8 cellular contexts compared by ENCODE assay signal in genomic region chr6:17015551-17016381, GRCh38.
DNase-seq lines count a peak whose midpoint lies in the region; ATAC-seq lines count a peak whose summit lies in the region.

No MANE protein-coding gene starts in this region.

- in situ Hi-C loops in GM23248 (cut with MboI): no loop called here

- H3K4me3 ChIP-seq in GM23248 (no peak overlapping the region), skin epidermis (peak overlapping the region; percentile 27 to 39 (median 35))

- no peaks in the 10 kb centered on the region for H4K20me1 ChIP-seq in GM23248 (ENCODE audit: insufficient read depth)

- H3K27ac ChIP-seq in GM23248 (peak overlapping the region; percentile 41), skin epidermis (peak overlapping the region in 9 of 21 experiments; percentile 1 to 66 (median 38))

- H3F3A ChIP-seq in GM23248 (ENCODE audit: insufficient read depth): peaks cover 24% of the 10 kb centered on the region

- H3K4me1 ChIP-seq in GM23248 (ENCODE audit: insufficient read depth): peaks cover 26% of the 10 kb centered on the region

- H3K9me2 ChIP-seq in GM23248 (ENCODE audit: insufficient read depth): no peaks in the 10 kb centered on the region

- H3K4me2 ChIP-seq in GM23248 (ENCODE audit: unreplicated experiment): no peak overlapping the region

- DNase-seq in GM23248 (no peak), activated T-helper 1 cell treated with Interleukin-2 at 50 U/mL for 16 hours (ENCODE audit: low read depth) (peak; percentile 26), left ventricle myocardium superior (peak; percentile 50), glomerular visceral epithelial cell (ENCODE audit: extremely low spot score) (no peak), hippocampal formation (lab: John Stamatoyannopoulos, UW) (no peak)

- 37 to 39% methylated on average over 34 to 41 of the region's 51 CpGs for WGBS in GM23248 (ENCODE audit: low coverage in 1 of 2, low lambda C conversion rate in 2 of 2, missing lambda C conversion rate in 2 of 2), 2 experiments

- H2AFZ ChIP-seq in GM23248: peak overlapping the region; percentile 69

- H3K79me2 ChIP-seq in GM23248 (ENCODE audit: insufficient read depth): no peaks in the 10 kb centered on the region

- no peaks in the 10 kb centered on the region for H3K36me3 ChIP-seq in GM23248 (ENCODE audit: low read depth)

- no peak overlapping the region for H3K9ac ChIP-seq in GM23248

- H3K27me3 ChIP-seq in GM23248 (replicated peaks; ENCODE audit: insufficient read depth): no peaks in the 10 kb centered on the region

- H3K9me3 ChIP-seq in GM23248 (ENCODE audit: low read depth): no peaks in the 10 kb centered on the region

- intact Hi-C loops in left ventricle myocardium superior (cut with micrococcal nuclease): no loop called here

- ATAC-seq in left ventricle myocardium superior: peak; percentile 69
- no peak for ATAC-seq in HG03039 (IDR thresholded peaks at IDR 0.05; ENCODE audit: unreplicated experiment)
- ATAC-seq in HG03108 (IDR thresholded peaks at IDR 0.05; ENCODE audit: unreplicated experiment): no peak

Comparison
In these comparisons a context has a peak if more than half of its experiments do, and no peak if none do; other contexts are left out.
1. DNase-seq: peak in activated T-helper 1 cell treated with Interleukin-2 at 50 U/mL for 16 hours (single experiment) and left ventricle myocardium superior (single experiment); none in GM23248 (single experiment), glomerular visceral epithelial cell (single experiment) and hippocampal formation (0 of 2).